In genomic region chr4:159248383-159249178, GRCh38 we compare ENCODE assay signal across 8 cellular contexts.
A peak's percentile ranks its signal among the peaks of the same experiment; 100 is the strongest.
DNase-seq lines count a peak whose midpoint lies in the region; ATAC-seq, FAIRE-seq and TF ChIP-seq lines count a peak whose summit lies in the region.

No MANE protein-coding gene starts in this region.

- intact Hi-C loops in right lobe of liver (cut with DNase I) = no loop called here

- H3K4me3 ChIP-seq in brain microvascular endothelial cell (ENCODE audit: low read depth, low read length) = peak overlapping the region; percentile 30
- peak overlapping the region in 2 of 3 donors; percentile 7 to 18 for H3K4me3 ChIP-seq in right lobe of liver

- peaks cover 0 to 5% (median 3%) of the 10 kb centered on the region in 4 donors for H3K4me1 ChIP-seq in right lobe of liver

- in situ Hi-C loops in brain microvascular endothelial cell (cut with HindIII; ENCODE audit: low pct_ligation_motif_present, low sequenced_read_pairs) = no loop called here

- H3K27ac ChIP-seq in brain microvascular endothelial cell (peak overlapping the region; percentile 75), right lobe of liver (peak overlapping the region; percentile 48 to 81 (median 58))

- H3K9me3 ChIP-seq in right lobe of liver = no peaks in the 10 kb centered on the region

- no peak for TF ChIP-seq CTCF in brain microvascular endothelial cell (IDR thresholded peaks at IDR 0.05; ENCODE audit: low read depth, low read length, missing control alignments)
- TF ChIP-seq CTCF in right lobe of liver (IDR thresholded peaks at IDR 0.05) = no peak

- 42% methylated on average over 7 of the region's 7 CpGs for WGBS in right lobe of liver (ENCODE audit: insufficient coverage, low coverage, low lambda C conversion rate, missing lambda C conversion rate)

- TF ChIP-seq POLR2A in right lobe of liver (IDR thresholded peaks at IDR 0.05) = no peak

- peak; percentile 96 for FAIRE-seq in A204.1 (lab: Jason Lieb, UNC)

- peaks cover 8% of the 10 kb centered on the region for H3K36me3 ChIP-seq in brain microvascular endothelial cell (replicated peaks)
- H3K36me3 ChIP-seq in right lobe of liver = no peaks in the 10 kb centered on the region

- H3K27me3 ChIP-seq in brain microvascular endothelial cell (replicated peaks) (no peaks in the 10 kb centered on the region), right lobe of liver (no peaks in the 10 kb centered on the region)

- peak; percentile 87 for DNase-seq in LHCN-M2 (ENCODE audit: low read depth)
- DNase-seq in brain microvascular endothelial cell = peak; percentile 57
- DNase-seq in right lobe of liver = no peak
- DNase-seq in NCI-H1105 treated with DMSO at 0.1 percent for 48 hours (lab: John Stamatoyannopoulos, UW) = no peak
- DNase-seq in NCI-H1092 treated with DMSO at 0.1 percent for 48 hours (lab: John Stamatoyannopoulos, UW) = no peak
- DNase-seq in GM19238 (ENCODE audit: insufficient read length, low spot score) = no peak

- ATAC-seq in right lobe of liver = peak; percentile 87 to 96 (median 94)
- no peak for ATAC-seq in GM19455 (IDR thresholded peaks at IDR 0.05; ENCODE audit: unreplicated experiment)

Comparison
In these comparisons a context has a peak if more than half of its experiments do, and no peak if none do; other contexts are left out.
1. DNase-seq: peak in LHCN-M2 (single experiment) and brain microvascular endothelial cell (single experiment); none in right lobe of liver (0 of 3), NCI-H1105 treated with DMSO at 0.1 percent for 48 hours (single experiment), NCI-H1092 treated with DMSO at 0.1 percent for 48 hours (single experiment) and GM19238 (single experiment).